ENCODE assay signal across 8 cellular contexts in genomic region chr14:74018704-74019407, GRCh38. TPM values are rescaled to one million over a fixed set of nuclear protein-coding genes. Genes with fewer than 3 reads are reported as not detected.
DNase-seq lines count a peak whose midpoint lies in the region; ATAC-seq and TF ChIP-seq lines count a peak whose summit lies in the region.

TSS of gene BBOF1 (plus strand) at chr14:74019349. CDS start at chr14:74019479, 130 bp downstream.
A gene with protein sequence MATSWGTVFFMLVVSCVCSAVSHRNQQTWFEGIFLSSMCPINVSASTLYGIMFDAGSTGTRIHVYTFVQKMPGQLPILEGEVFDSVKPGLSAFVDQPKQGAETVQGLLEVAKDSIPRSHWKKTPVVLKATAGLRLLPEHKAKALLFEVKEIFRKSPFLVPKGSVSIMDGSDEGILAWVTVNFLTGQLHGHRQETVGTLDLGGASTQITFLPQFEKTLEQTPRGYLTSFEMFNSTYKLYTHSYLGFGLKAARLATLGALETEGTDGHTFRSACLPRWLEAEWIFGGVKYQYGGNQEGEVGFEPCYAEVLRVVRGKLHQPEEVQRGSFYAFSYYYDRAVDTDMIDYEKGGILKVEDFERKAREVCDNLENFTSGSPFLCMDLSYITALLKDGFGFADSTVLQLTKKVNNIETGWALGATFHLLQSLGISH (minus strand): TSS chr14:74019288. CDS start chr14:73988102, 31,186 bp downstream.

- H3K9me3 Mint-ChIP-seq in T-cell, result no peaks in the 10 kb centered on the region

- H3K4me3 ChIP-seq in GM12864 (ENCODE audit: low read depth, low read length) (peak within 1 kb of the TSS; percentile 94), left ventricle myocardium inferior (peak within 1 kb of the TSS; percentile 98), prostate gland (peak within 1 kb of the TSS; percentile 64 to 67), upper lobe of right lung (peak within 1 kb of the TSS; percentile 97)

- H3K4me1 Mint-ChIP-seq in T-cell, result peaks cover 15 to 17% (median 16%) of the 10 kb centered on the region in 3 donors

- H3K27me3 ChIP-seq in left ventricle myocardium inferior (ENCODE audit: low read depth) (no peaks in the 10 kb centered on the region), prostate gland (replicated peaks; ENCODE audit: insufficient read depth) (no peaks in the 10 kb centered on the region), upper lobe of right lung (no peaks in the 10 kb centered on the region)

- peak within 1 kb of the TSS; percentile 89 to 94 (median 92) for H3K4me3 Mint-ChIP-seq in T-cell

- no peaks in the 10 kb centered on the region for H3K9me3 ChIP-seq in left ventricle myocardium inferior (replicated peaks)
- H3K9me3 ChIP-seq in prostate gland, result no peaks in the 10 kb centered on the region
- no peaks in the 10 kb centered on the region for H3K9me3 ChIP-seq in upper lobe of right lung

- peaks cover 3% of the 10 kb centered on the region for H3K36me3 Mint-ChIP-seq in T-cell

- DNase-seq in GM12864 (ENCODE audit: low read depth), result peak; percentile 16
- DNase-seq in NCI-H1417 (lab: John Stamatoyannopoulos, UW), result peak; percentile 92 to 95 (median 95)
- DNase-seq in T-cell, result peak; percentile 69 to 89 (median 82)
- DNase-seq in amniotic epithelial cell (ENCODE audit: low read depth), result peak; percentile 79
- DNase-seq in left ventricle myocardium inferior, result peak; percentile 88
- peak; percentile 84 for DNase-seq in prostate gland (ENCODE audit: low spot score)
- DNase-seq in upper lobe of right lung, result peak; percentile 94

- H3K4me1 ChIP-seq in left ventricle myocardium inferior (peaks cover 23% of the 10 kb centered on the region), prostate gland (replicated peaks) (no peaks in the 10 kb centered on the region), upper lobe of right lung (peaks cover 7% of the 10 kb centered on the region)

- ATAC-seq in HG02759 (IDR thresholded peaks at IDR 0.05; ENCODE audit: unreplicated experiment) (peak; percentile 95), T-cell (replicated peaks in 1 of 4) (peak; percentile 95 to 99 (median 97)), upper lobe of right lung (peak; percentile 99)

- peak within 1 kb of the TSS; percentile 99 for H3K27ac ChIP-seq in left ventricle myocardium inferior (replicated peaks)
- peak within 1 kb of the TSS; percentile 94 to 97 for H3K27ac ChIP-seq in prostate gland
- H3K27ac ChIP-seq in upper lobe of right lung, result peak within 1 kb of the TSS; percentile 99

- H3K36me3 ChIP-seq in left ventricle myocardium inferior (peaks cover 8% of the 10 kb centered on the region), prostate gland (no peaks in the 10 kb centered on the region), upper lobe of right lung (no peaks in the 10 kb centered on the region)

- H3K27me3 Mint-ChIP-seq in T-cell, result no peaks in the 10 kb centered on the region

- intact Hi-C loops in left ventricle myocardium inferior (cut with micrococcal nuclease) (no loop called here), prostate gland (cut with DNase I) (no loop called here), upper lobe of right lung (cut with DNase I) (no loop called here)

- under 1% methylated on average over 48 of the region's 86 CpGs for WGBS in prostate gland

- peak; percentile 74 for TF ChIP-seq POLR2A in prostate gland (IDR thresholded peaks at IDR 0.05)

- TF ChIP-seq CTCF in GM12864 (IDR thresholded peaks at IDR 0.05; ENCODE audit: low read depth, low read length, missing control alignments), result no peak
- no peak for TF ChIP-seq CTCF in left ventricle myocardium inferior (IDR thresholded peaks at IDR 0.05; ENCODE audit: borderline replicate concordance)
- TF ChIP-seq CTCF in prostate gland (IDR thresholded peaks at IDR 0.05), result peak in 1 of 4 experiments; percentile 37
- TF ChIP-seq CTCF in upper lobe of right lung (IDR thresholded peaks at IDR 0.05), result no peak

- POLR2A ChIA-PET in T-cell (lab: Charles Lee), result interaction anchor here in 1 of 2 donors (0.6 to 1.2 kb wide), 3 partner anchors 55 to 247 kb away, joined by 4 to 11 read pairs (median 4); partner anchors contain the start of genes COQ6 and FAM161B

- H3K27ac Mint-ChIP-seq in T-cell, result peak within 1 kb of the TSS; percentile 94 to 96

- CTCF ChIA-PET in T-cell (lab: Charles Lee), result interaction anchor here in 1 of 2 donors (0.6 to 0.7 kb wide), 2 partner anchors 43 to 247 kb away, joined by 3 read pairs; no protein-coding TSS in a partner anchor

RNA-seq across cellular contexts. Expression of gene BBOF1, which starts in this region (rescaled TPM):
- total RNA-seq in T-cell (1 to 10 TPM; 1.8 to 3.1 (median 2.3) TPM), left ventricle myocardium inferior (3.8 TPM), prostate gland (1 to 10 TPM; 3.6 to 5.9 TPM), upper lobe of right lung (2.8 TPM)

RNA-seq across cellular contexts. Expression of the second gene that starts in this region (rescaled TPM):
- total RNA-seq in T-cell, result 10 to 100 TPM in 3 of 5 donors, 1 to 10 TPM in 2; 7.8 to 14.6 (median 11.6) TPM
- 6.3 TPM for total RNA-seq in left ventricle myocardium inferior
- total RNA-seq in prostate gland, result 10 to 100 TPM; 33.4 to 63.6 TPM
- total RNA-seq in upper lobe of right lung, result 13.8 TPM

Comparison
In these comparisons a context has a peak if more than half of its experiments do, and no peak if none do; other contexts are left out.
1. Peak in every context shown above with its lines: DNase-seq, ATAC-seq, H3K4me3 ChIP-seq and H3K27ac ChIP-seq.
2. DNase-seq: peak in every context shown above with its lines; median percentile 95 in NCI-H1417; 94 in upper lobe of right lung; 88 in left ventricle myocardium inferior; 84 in prostate gland; 82 in T-cell; 79 in amniotic epithelial cell; 16 in GM12864.